1 cellular context compared by ENCODE assay signal in the genomic region with DNA sequence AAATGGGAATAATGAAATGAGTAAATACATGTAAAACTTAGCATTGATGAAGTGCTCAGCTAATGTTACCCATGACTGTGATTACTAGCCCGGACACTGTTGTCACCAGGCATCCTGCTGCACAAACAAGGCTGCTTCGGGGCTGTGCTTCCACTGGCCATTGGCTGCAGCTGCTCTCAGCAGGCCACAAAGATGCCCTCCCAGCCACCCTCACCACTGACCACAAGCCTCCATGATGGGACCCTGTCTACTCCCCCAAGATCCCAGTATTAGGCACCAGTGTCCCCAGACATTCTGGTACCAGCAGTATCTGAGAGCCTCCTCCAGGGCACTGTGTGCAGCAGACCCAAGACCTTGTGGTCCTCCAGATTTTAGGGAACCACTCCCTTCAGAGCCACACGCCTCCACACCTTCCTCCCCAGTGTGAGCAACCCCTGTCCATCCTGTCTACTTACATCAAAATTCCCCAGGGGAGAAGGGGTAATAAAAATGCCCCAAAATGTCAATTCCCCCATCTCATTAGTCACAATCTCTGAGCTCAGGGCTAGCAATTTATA.
TF ChIP-seq lines count a peak whose summit lies in the region.

No MANE protein-coding gene starts in this region.

TF ChIP-seq in HEK293T, 16 proteins besides CTCF, POLR2A, EP300 and RAD21 (continued from another document):
- TF ChIP-seq, protein P1, sequence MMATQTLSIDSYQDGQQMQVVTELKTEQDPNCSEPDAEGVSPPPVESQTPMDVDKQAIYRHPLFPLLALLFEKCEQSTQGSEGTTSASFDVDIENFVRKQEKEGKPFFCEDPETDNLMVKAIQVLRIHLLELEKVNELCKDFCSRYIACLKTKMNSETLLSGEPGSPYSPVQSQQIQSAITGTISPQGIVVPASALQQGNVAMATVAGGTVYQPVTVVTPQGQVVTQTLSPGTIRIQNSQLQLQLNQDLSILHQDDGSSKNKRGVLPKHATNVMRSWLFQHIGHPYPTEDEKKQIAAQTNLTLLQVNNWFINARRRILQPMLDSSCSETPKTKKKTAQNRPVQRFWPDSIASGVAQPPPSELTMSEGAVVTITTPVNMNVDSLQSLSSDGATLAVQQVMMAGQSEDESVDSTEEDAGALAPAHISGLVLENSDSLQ (IDR thresholded peaks at IDR 0.05): no peak
- no peak for TF ChIP-seq ZNF384 (IDR thresholded peaks at IDR 0.05)
- no peak for TF ChIP-seq ARNT (IDR thresholded peaks at IDR 0.05)
- no peak for TF ChIP-seq SP1 (IDR thresholded peaks at IDR 0.05)
- no peak for TF ChIP-seq L3MBTL2 (conservative IDR thresholded peaks at IDR 0.05)
- TF ChIP-seq CTBP1 (IDR thresholded peaks at IDR 0.05; ENCODE audit: borderline replicate concordance): no peak
- TF ChIP-seq ELF4 (IDR thresholded peaks at IDR 0.05): no peak
- TF ChIP-seq BHLHE40 (IDR thresholded peaks at IDR 0.05; ENCODE audit: borderline replicate concordance): no peak
- TF ChIP-seq TARDBP (IDR thresholded peaks at IDR 0.05): no peak
- TF ChIP-seq FOXM1 (IDR thresholded peaks at IDR 0.05; ENCODE audit: borderline replicate concordance): no peak
